31 cellular contexts compared by ENCODE assay signal in genomic region chr20:58683132-58683531, GRCh38.
"Had no signal": no experiment of that assay in that cellular context is flagged by ENCODE, and none has a peak within 500 bp of the region (broad histone marks: within the 10 kb centered on the region; RNA-seq: fewer than 3 reads in every experiment).

No MANE protein-coding gene starts in this region.

- H3K9me3 ChIP-seq: MG63 had no signal

- H3K4me3 ChIP-seq: MG63, PC-9, SK-N-MC had no signal

- DNase-seq: activated CD4-positive, alpha-beta memory T cell treated with anti-CD3 and anti-CD28 coated beads, Interleukin-2, amount 10 ng/mL, durations not matched to agents 7 days and 5 days; activated CD4-positive, alpha-beta T cell treated with anti-CD3 and anti-CD28 coated beads for 1 hour; activated CD4-positive, alpha-beta T cell treated with anti-CD3 and anti-CD28 coated beads for 48 hours; activated CD4-positive, CD25-positive, alpha-beta regulatory T cell; activated gamma-delta T cell treated with Interleukin-2 at 50 U/mL for 16 hours; activated naive CD4-positive, alpha-beta T cell treated with anti-CD3 and anti-CD28 coated beads for 36 hours; activated T-cell treated with anti-CD3 and anti-CD28 coated beads, Interleukin-2, amount 50 U/mL, for 24 hours; amniotic stem cell; aorta; brain microvascular endothelial cell; central memory CD4-positive, alpha-beta T cell; Kasumi-1; KG1; MG63; NCI-H1048; NCI-H1105 treated with DMSO at 0.1 percent for 48 hours; NCI-H1436; NCI-H1694; NCI-H1930; NCI-H2081 treated with DMSO at 0.1 percent for 48 hours; NCI-H345; NCI-H510A; NCI-H526 treated with DMSO at 0.1 percent for 48 hours; NK-92 treated with Interleukin-12 subunit alpha and Interleukin-12 subunit beta, amount 100 ng/mL, for 24 hours; PC-9; Right ventricle myocardium superior; T1000; WERI-Rb-1 had no signal

- ATAC-seq: activated naive CD4-positive, alpha-beta T cell treated with anti-CD3 and anti-CD28 coated beads, Interleukin-2, amount 50 U/mL, for 72 hours had no signal

- H3K4me2 ChIP-seq: PC-9 had no signal

- H3K27me3 ChIP-seq: brain microvascular endothelial cell, MG63 had no signal

- H3K27ac ChIP-seq: brain microvascular endothelial cell, PC-9, RWPE1, SK-N-MC, WERI-Rb-1 had no signal

- H2AFZ ChIP-seq: PC-9 had no signal
